ENCODE assay signal across 20 cellular contexts in the genomic region with DNA sequence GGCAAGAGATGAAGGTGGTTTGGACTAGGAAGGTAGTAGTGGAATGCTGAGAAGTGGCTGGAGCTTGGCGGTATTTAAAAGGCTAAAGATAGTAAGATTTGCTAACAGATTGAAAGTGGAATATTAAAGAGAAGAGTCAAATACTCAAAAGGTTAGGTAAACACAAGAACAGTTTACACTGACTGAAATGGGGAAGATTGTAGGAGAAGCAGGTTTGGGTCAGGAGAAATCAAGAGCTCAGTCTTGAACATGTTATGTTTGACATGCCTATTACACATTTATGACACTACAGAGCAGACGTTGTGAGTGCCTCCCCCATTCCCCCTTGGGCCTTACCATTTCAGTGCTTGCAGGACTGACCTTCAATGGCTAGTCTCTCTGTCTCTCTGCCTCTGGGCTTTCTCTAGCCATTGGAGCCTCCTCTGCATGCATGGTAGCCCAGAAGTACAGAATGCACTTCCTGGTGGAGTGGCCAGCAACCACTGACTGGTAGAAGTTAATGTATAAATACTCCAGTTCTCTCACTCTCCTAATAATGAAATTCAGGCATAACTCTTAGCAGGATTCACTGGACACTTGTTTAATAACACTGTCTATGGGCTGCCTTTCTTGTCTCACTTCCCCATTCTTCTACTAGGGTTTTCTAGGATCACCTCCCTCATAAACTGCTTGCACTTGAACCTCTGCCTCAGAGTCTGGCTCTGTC. TPM values are rescaled to one million over a fixed set of nuclear protein-coding genes. Genes with fewer than 3 reads are reported as not detected.
DNase-seq lines count a peak whose midpoint lies in the region; ATAC-seq, FAIRE-seq and TF ChIP-seq lines count a peak whose summit lies in the region.
"Had no signal": no experiment of that assay in that cellular context is flagged by ENCODE, and none has a peak within 500 bp of the region (broad histone marks: within the 10 kb centered on the region; RNA-seq: fewer than 3 reads in every experiment).

No MANE protein-coding gene starts in this region.

- no peak overlapping the region for H3K4me2 ChIP-seq in K562 (ENCODE audit: insufficient read depth, low read length)
- no peak overlapping the region for H3K4me2 ChIP-seq in hepatocyte

- FAIRE-seq in K562 (lab: Jason Lieb, UNC): no peak
- FAIRE-seq: colon had no signal

- no peak for TF ChIP-seq CTCF in K562 (IDR thresholded peaks at IDR 0.05 in 2 of 3, conservative IDR thresholded peaks at IDR 0.05 in 1 of 3; ENCODE audit: insufficient read depth in 2 of 3, low read depth in 1 of 3, low read length in 3 of 3)
- no peak for TF ChIP-seq CTCF in hepatocyte (IDR thresholded peaks at IDR 0.05; ENCODE audit: poor library complexity)

- H3K79me2 ChIP-seq in K562 (ENCODE audit: control insufficient read depth, insufficient read depth, low read length): no peaks in the 10 kb centered on the region
- no peaks in the 10 kb centered on the region for H3K79me2 ChIP-seq in hepatocyte

- H3K36me3 ChIP-seq in K562 (ENCODE audit: control insufficient read depth, insufficient read depth, low read length) (no peaks in the 10 kb centered on the region), hepatocyte (replicated peaks; ENCODE audit: insufficient read depth, low read depth) (no peaks in the 10 kb centered on the region)

- H3K4me3 ChIP-seq in K562: no peak overlapping the region
- H3K4me3 ChIP-seq in hepatocyte: no peak overlapping the region
- H3K4me3 ChIP-seq: lung had no signal

- H3K9me3 ChIP-seq in K562 (replicated peaks; ENCODE audit: control insufficient read depth, insufficient read depth, low read depth, low read length): no peaks in the 10 kb centered on the region
- H3K9me3 ChIP-seq in hepatocyte (ENCODE audit: low read depth): no peaks in the 10 kb centered on the region

- H3K9me1 ChIP-seq in K562 (ENCODE audit: control insufficient read depth, insufficient read depth, low read length): no peaks in the 10 kb centered on the region

- BruUV-seq in K562 (replicated peaks; lab: Mats Ljungman, UMichigan): no TSS peak

- in situ Hi-C loops in K562 (cut with MboI): no loop called here

- DNase-seq in DMS53 (lab: John Stamatoyannopoulos, UW) (peak; percentile 34), DMS53 treated with DMSO at 0.1 percent for 48 hours (lab: John Stamatoyannopoulos, UW; ENCODE audit: unreplicated experiment) (no peak), K562 (ENCODE audit: extremely low read depth in 1 of 4, low spot score in 3 of 4) (no peak), hepatocyte (ENCODE audit: low spot score) (no peak), amygdala (lab: John Stamatoyannopoulos, UW) (no peak), hippocampal formation (lab: John Stamatoyannopoulos, UW) (no peak), NCI-H510A (lab: John Stamatoyannopoulos, UW) (no peak)
- DNase-seq: activated CD4-positive, alpha-beta T cell treated with anti-CD3 and anti-CD28 coated beads, Interleukin-2, amount 50 U/mL, for 4 hours; CD4-positive, alpha-beta T cell; hypothalamus; NCI-H2081; right cardiac atrium; SHP77 treated with DMSO at 0.1 percent for 48 hours; stimulated activated CD4-positive, alpha-beta T cell treated with anti-CD3 and anti-CD28 coated beads, Interleukin-2, amount 100 ng/mL, for 48 hours; T1000 had no signal

- TF ChIP-seq POLR2A in K562 (conservative IDR thresholded peaks at IDR 0.05): no peak

- H3K9ac ChIP-seq in K562 (ENCODE audit: insufficient read depth in 1 of 2, low read depth in 2 of 2, low read length in 2 of 2): no peak overlapping the region

- peak; percentile 69 for ATAC-seq in HG03354 (IDR thresholded peaks at IDR 0.05; ENCODE audit: poor library complexity, severe bottlenecking, unreplicated experiment)
- peak; percentile 76 for ATAC-seq in K562
- ATAC-seq: esophagus mucosa, right cardiac atrium had no signal

- H2AFZ ChIP-seq in K562 (ENCODE audit: low read depth, low read length) (peak overlapping the region; percentile 33; the same call in 1 of the 2 replicates), hepatocyte (no peak overlapping the region)

- CTCF ChIA-PET in K562 (lab: Yijun Ruan, JAX; ENCODE audit: low intra/inter-chr PET ratio): no interaction called here

- H3K4me1 ChIP-seq in K562 (replicated peaks in 1 of 2; ENCODE audit: control insufficient read depth in 2 of 2, insufficient read depth in 2 of 2, low read length in 2 of 2) (peaks cover 0 to 6% of the 10 kb centered on the region in 2 experiments; a peak in 1 of 5 replicates), hepatocyte (ENCODE audit: insufficient read depth) (no peaks in the 10 kb centered on the region)

- H3K27me3 ChIP-seq in K562 (ENCODE audit: control insufficient read depth in 2 of 2, insufficient read depth in 2 of 2, low read length in 2 of 2) (no peaks in the 10 kb centered on the region; a peak in 2 of 5 replicates), hepatocyte (peaks cover 3% of the 10 kb centered on the region)

- WGBS in K562 (ENCODE audit: insufficient coverage, low coverage, missing lambda C conversion rate): 0% methylated on average over 2 of the region's 2 CpGs
- WGBS in hepatocyte (ENCODE audit: low lambda C conversion rate, missing lambda C conversion rate): 18% methylated on average over 2 of the region's 2 CpGs

- no peak for TF ChIP-seq RAD21 in K562 (CRISPR knock-in tag; conservative IDR thresholded peaks at IDR 0.05 in 1 of 2, IDR thresholded peaks at IDR 0.05 in 1 of 2)

- POLR2A ChIA-PET in K562 (lab: Yijun Ruan, JAX): interaction anchor here (0.6 to 1.5 kb wide), 4 partner anchors 8 to 24 kb away, joined by 3 to 4 read pairs (median 3); no protein-coding TSS in a partner anchor

- no peak overlapping the region for H3K27ac ChIP-seq in K562 (ENCODE audit: extremely low read depth, low read depth, low read length)
- no peak overlapping the region for H3K27ac ChIP-seq in hepatocyte
- H3K27ac ChIP-seq: 22Rv1 had no signal

- intact Hi-C loops in K562 (cut with micrococcal nuclease): no loop called here

- H4K20me1 ChIP-seq in K562 (replicated peaks; ENCODE audit: control insufficient read depth, insufficient read depth, low read length) (no peaks in the 10 kb centered on the region), hepatocyte (ENCODE audit: insufficient read depth, poor library complexity, severe bottlenecking) (no peaks in the 10 kb centered on the region)

- no peaks in the 10 kb centered on the region for H3K9me2 ChIP-seq in hepatocyte (replicated peaks; ENCODE audit: insufficient read depth)

- no peak for TF ChIP-seq EP300 in K562 (IDR thresholded peaks at IDR 0.05; ENCODE audit: low read length)

TF ChIP-seq in K562, 482 proteins besides CTCF, POLR2A, EP300 and RAD21:
- no peak for TF ChIP-seq ARHGAP35 (IDR thresholded peaks at IDR 0.05; ENCODE audit: partially characterized antibody)
- peak; percentile 68; the same call in 1 of the 2 replicates for TF ChIP-seq SPI1 (IDR thresholded peaks at IDR 0.05; ENCODE audit: borderline replicate concordance, low read depth, low read length)
- TF ChIP-seq, protein P1, sequence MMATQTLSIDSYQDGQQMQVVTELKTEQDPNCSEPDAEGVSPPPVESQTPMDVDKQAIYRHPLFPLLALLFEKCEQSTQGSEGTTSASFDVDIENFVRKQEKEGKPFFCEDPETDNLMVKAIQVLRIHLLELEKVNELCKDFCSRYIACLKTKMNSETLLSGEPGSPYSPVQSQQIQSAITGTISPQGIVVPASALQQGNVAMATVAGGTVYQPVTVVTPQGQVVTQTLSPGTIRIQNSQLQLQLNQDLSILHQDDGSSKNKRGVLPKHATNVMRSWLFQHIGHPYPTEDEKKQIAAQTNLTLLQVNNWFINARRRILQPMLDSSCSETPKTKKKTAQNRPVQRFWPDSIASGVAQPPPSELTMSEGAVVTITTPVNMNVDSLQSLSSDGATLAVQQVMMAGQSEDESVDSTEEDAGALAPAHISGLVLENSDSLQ (IDR thresholded peaks at IDR 0.05): no peak
- no peak for TF ChIP-seq ZNF143 (CRISPR knock-in tag; IDR thresholded peaks at IDR 0.05)
- TF ChIP-seq MYC (IDR thresholded peaks at IDR 0.05; ENCODE audit: low read depth, low read length): no peak
- no peak for TF ChIP-seq MYC (CRISPR knock-in tag; IDR thresholded peaks at IDR 0.05; ENCODE audit: borderline replicate concordance, low read depth)
TF ChIP-seq in K562: peak in this region for 1.

RNA-seq across cellular contexts. Expression of gene HMGCS1, which starts 56.8 kb away (rescaled TPM):
- 640 and 1,528 TPM in 2 replicates for total RNA-seq in K562 (2011; cell fraction: chromatin; rRNA removed; ENCODE audit: low replicate concordance)
- total RNA-seq in K562 (2011; cell fraction: nucleolus; rRNA removed): 261 and 443 TPM in 2 replicates
- total RNA-seq in K562 (2011; cell fraction: nucleoplasm; rRNA removed): 645 and 660 TPM in 2 replicates
- 43.7 and 46.9 TPM in 2 replicates for total RNA-seq in K562 (2014; rRNA removed)
- total RNA-seq in K562 (2014; rRNA removed; fragmentation: Illumina TruSeq; extraction: Trizol): 131 and 160 TPM in 2 replicates
- total RNA-seq in K562 (2015; rRNA removed; fragmentation: Illumina TruSeq; extraction: Trizol): 66.1 and 77.9 TPM in 2 replicates
- 116 and 137 TPM in 2 replicates for total RNA-seq in K562 (2021)
- 337 and 342 TPM in 2 replicates for polyA plus RNA-seq in K562 (2011; rRNA removed)
- 38.9 and 149 TPM in 2 replicates for polyA plus RNA-seq in K562 (2011; cell fraction: cytosol; rRNA removed)
- polyA plus RNA-seq in K562 (2011; cell fraction: nucleus; rRNA removed): 209 and 452 TPM in 2 replicates
- 49.5 and 143 TPM in 2 replicates for polyA plus RNA-seq in K562 (2012)
- polyA plus RNA-seq in K562 (2014; fragmentation: Illumina TruSeq; extraction: Trizol): 139 and 165 TPM in 2 replicates
- 10 to 100 TPM; 84.6 to 93.1 TPM for polyA plus RNA-seq in K562 (2014; fragmentation: Nextera tagmentation; extraction: Ambion mirVana)
- polyA plus RNA-seq in K562 (2014; rRNA removed): 111 and 122 TPM in 2 replicates
- 389 and 534 TPM in 2 replicates for polyA minus RNA-seq in K562 (2011; rRNA and poly(A)+ RNA removed)
- polyA minus RNA-seq in K562 (2011; cell fraction: cytosol; rRNA and poly(A)+ RNA removed): 123 and 131 TPM in 2 replicates
- 142 and 344 TPM in 2 replicates for polyA minus RNA-seq in K562 (2011; cell fraction: nucleus; rRNA and poly(A)+ RNA removed)
- total RNA-seq in hepatocyte: 321 and 333 TPM in 2 replicates
- 111 and 114 TPM in 2 replicates for polyA plus RNA-seq in hepatocyte
